In the genomic region with DNA sequence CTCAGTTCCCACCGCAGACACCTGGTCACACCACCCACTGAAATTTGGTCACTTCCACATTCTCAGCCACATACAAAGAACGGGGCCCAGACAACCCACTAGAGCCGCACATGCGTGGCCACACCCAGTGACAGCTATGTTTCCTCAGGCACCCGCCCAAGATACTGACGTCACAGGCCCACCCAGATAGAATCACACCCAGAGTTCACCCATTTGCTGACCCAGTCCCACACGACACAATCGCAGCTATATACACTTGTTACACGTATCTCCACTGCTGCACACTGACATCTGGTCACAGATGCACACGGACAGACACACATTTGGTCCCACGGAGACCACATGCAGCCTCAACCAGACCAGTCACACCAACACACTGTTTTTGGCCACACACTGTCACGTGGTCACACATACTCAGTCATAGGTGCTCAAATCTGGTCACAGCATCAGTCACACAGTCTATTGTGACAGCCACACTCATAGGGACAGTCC, we compare ENCODE assay signal across 8 cellular contexts. TPM values are rescaled to one million over a fixed set of nuclear protein-coding genes. Genes with fewer than 3 reads are reported as not detected.
DNase-seq lines count a peak whose midpoint lies in the region; ATAC-seq and TF ChIP-seq lines count a peak whose summit lies in the region.
"Had no signal": no experiment of that assay in that cellular context is flagged by ENCODE, and none has a peak within 500 bp of the region (broad histone marks: within the 10 kb centered on the region; RNA-seq: fewer than 3 reads in every experiment).

No MANE protein-coding gene starts in this region.

- no peaks in the 10 kb centered on the region for H3K27me3 ChIP-seq in lower lobe of right lung (ENCODE audit: low read depth)
- H3K27me3 ChIP-seq in tibial artery = no peaks in the 10 kb centered on the region

- intact Hi-C loops in lower lobe of right lung (cut with DNase I) (no loop called here), tibial artery (cut with DNase I; ENCODE audit: low total_unique reads) (no loop called here)

- peaks cover 38% of the 10 kb centered on the region for H3K36me3 ChIP-seq in lower lobe of right lung
- H3K36me3 ChIP-seq in tibial artery = peaks cover 28 to 53% (median 38%) of the 10 kb centered on the region in 3 donors

- ATAC-seq in lower lobe of right lung = peak; percentile 12 to 13

- H3K4me1 ChIP-seq in lower lobe of right lung (peaks cover 26% of the 10 kb centered on the region), tibial artery (peaks cover 4 to 44% (median 29%) of the 10 kb centered on the region in 4 donors)

- TF ChIP-seq CTCF in lower lobe of right lung (IDR thresholded peaks at IDR 0.05) (no peak), tibial artery (IDR thresholded peaks at IDR 0.05) (no peak)

- H3K4me3 ChIP-seq in lower lobe of right lung = no peak overlapping the region
- peak overlapping the region; percentile 74 to 86 for H3K4me3 ChIP-seq in tibial artery

- H3K27ac ChIP-seq in caudate nucleus (ENCODE audit: low read depth, low read length) (peak overlapping the region; percentile 3), lower lobe of right lung (peak overlapping the region; percentile 7), tibial artery (peak overlapping the region; percentile 66 to 95)

- H3K9me3 ChIP-seq in lower lobe of right lung (no peaks in the 10 kb centered on the region), tibial artery (no peaks in the 10 kb centered on the region)

- DNase-seq in HCEC 1CT = peak; percentile 25
- DNase-seq in caudate nucleus (lab: John Stamatoyannopoulos, UW) = peak in 4 of 61 donors; percentile 13 to 45 (median 17)
- peak; percentile 81 for DNase-seq in lower lobe of right lung
- peak; percentile 91 to 92 for DNase-seq in tibial artery
- no peak for DNase-seq in cerebellar nuclear complex (lab: John Stamatoyannopoulos, UW)
- DNase-seq in activated T-cell treated with anti-CD3 and anti-CD28 coated beads for 4 hours = no peak
- DNase-seq in NCI-H748 (lab: John Stamatoyannopoulos, UW; ENCODE audit: unreplicated experiment) = no peak
- DNase-seq: T-helper 2 cell had no signal

RNA-seq across cellular contexts. Expression of gene NUMBL, which starts 2.9 kb away (rescaled TPM):
- total RNA-seq in lower lobe of right lung = 17.7 TPM

RNA-seq across cellular contexts. Expression of gene COQ8B, which starts 29.1 kb away (rescaled TPM):
- 43.9 TPM for total RNA-seq in lower lobe of right lung

RNA-seq across cellular contexts. Expression of gene ITPKC, which starts 29.3 kb away (rescaled TPM):
- 34.9 TPM for total RNA-seq in lower lobe of right lung

Comparison
In these comparisons a context has a peak if more than half of its experiments do, and no peak if none do; other contexts are left out.
1. DNase-seq: peak in HCEC 1CT (single experiment), lower lobe of right lung (single experiment) and tibial artery (2 of 2); none in cerebellar nuclear complex (0 of 2), activated T-cell treated with anti-CD3 and anti-CD28 coated beads for 4 hours (single experiment) and NCI-H748 (single experiment).
2. H3K27ac ChIP-seq: peak in every context shown above with its lines; median percentile 80 in tibial artery; 7 in lower lobe of right lung; 3 in caudate nucleus.